Comparison of ENCODE assay signal across 8 cellular contexts in the genomic region with DNA sequence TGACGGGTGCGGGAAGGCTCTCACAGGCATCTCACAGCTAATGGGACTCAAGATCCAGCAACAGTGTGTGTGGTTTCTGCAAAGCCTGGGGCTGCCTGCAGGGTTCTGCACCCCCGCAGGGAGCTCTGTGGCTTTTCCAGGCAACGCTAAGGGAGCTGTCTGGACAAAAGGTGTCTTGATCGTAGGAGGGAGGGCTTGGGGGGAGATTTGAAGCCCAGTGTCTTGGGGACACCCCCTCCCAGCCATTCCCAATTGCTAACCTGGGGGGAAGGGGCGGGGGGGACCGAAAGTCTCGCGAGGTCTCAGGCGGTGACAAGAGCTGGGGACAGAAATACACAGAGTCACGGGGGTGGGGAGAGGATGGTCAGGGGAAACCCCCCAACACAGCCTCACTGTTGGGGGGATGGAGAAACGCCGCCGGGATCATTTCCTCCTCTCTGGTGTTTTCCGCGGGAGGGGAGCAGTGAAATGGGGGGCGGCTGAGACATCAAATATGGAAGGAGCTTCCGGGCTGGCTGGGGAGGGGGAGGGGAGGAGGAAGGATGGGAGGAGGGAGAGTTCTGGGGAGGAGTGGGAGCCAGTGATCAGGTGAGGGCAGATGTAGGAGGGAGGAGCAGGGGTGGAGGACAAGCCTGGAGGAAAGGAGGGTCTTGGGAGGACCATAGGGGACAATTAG.
DNase-seq lines count a peak whose midpoint lies in the region; ATAC-seq and TF ChIP-seq lines count a peak whose summit lies in the region.

No MANE protein-coding gene starts in this region.

- peaks cover 58% of the 10 kb centered on the region for H3K27me3 Mint-ChIP-seq in T-helper 1 cell treated with Interleukin-12 subunit alpha and Interleukin-12 subunit beta and Interleukin-4 antibody, amounts not matched to agents 30 μg/mL and 1 μg/mL, for 36 hours (ENCODE audit: low read depth)

- peaks cover 14% of the 10 kb centered on the region for H3K4me1 Mint-ChIP-seq in T-helper 1 cell treated with Interleukin-12 subunit alpha and Interleukin-12 subunit beta and Interleukin-4 antibody, amounts not matched to agents 30 μg/mL and 1 μg/mL, for 36 hours (ENCODE audit: low read depth)

- H3K4me3 ChIP-seq in HEK293 (ENCODE audit: low read depth, low read length) (peak overlapping the region; percentile 34), iPS-18c (ENCODE audit: insufficient read depth, low read depth, low read length) (peak overlapping the region; percentile 58; the same call in 1 of the 2 replicates)

- H3K4me3 Mint-ChIP-seq in T-helper 1 cell treated with Interleukin-12 subunit alpha and Interleukin-12 subunit beta and Interleukin-4 antibody, amounts not matched to agents 30 μg/mL and 1 μg/mL, for 36 hours: peak overlapping the region; percentile 81

- ATAC-seq in HG03159 (IDR thresholded peaks at IDR 0.05; ENCODE audit: unreplicated experiment): no peak
- ATAC-seq in HG03521 (IDR thresholded peaks at IDR 0.05; ENCODE audit: unreplicated experiment): no peak

- no peaks in the 10 kb centered on the region for H3K9me3 Mint-ChIP-seq in T-helper 1 cell treated with Interleukin-12 subunit alpha and Interleukin-12 subunit beta and Interleukin-4 antibody, amounts not matched to agents 30 μg/mL and 1 μg/mL, for 36 hours

- peaks cover 4% of the 10 kb centered on the region for H3K36me3 Mint-ChIP-seq in T-helper 1 cell treated with Interleukin-12 subunit alpha and Interleukin-12 subunit beta and Interleukin-4 antibody, amounts not matched to agents 30 μg/mL and 1 μg/mL, for 36 hours (ENCODE audit: low read depth)

- no peaks in the 10 kb centered on the region for H3K36me3 ChIP-seq in HEK293 (ENCODE audit: control insufficient read depth in 2 of 2, insufficient read depth in 1 of 2, low read length in 2 of 2)

- TF ChIP-seq CTCF in HEK293 (tag by site-specific recombination; IDR thresholded peaks at IDR 0.05): 0 out of 2 replicates have a peak, but pooled peaks have one; percentile 8

- H3K27ac Mint-ChIP-seq in T-helper 1 cell treated with Interleukin-12 subunit alpha and Interleukin-12 subunit beta and Interleukin-4 antibody, amounts not matched to agents 30 μg/mL and 1 μg/mL, for 36 hours: no peak overlapping the region

- no peaks in the 10 kb centered on the region for H3K9me3 ChIP-seq in HEK293 (ENCODE audit: control insufficient read depth, insufficient read depth, low read depth, low read length)
- H3K9me3 ChIP-seq in iPS-18c (ENCODE audit: control insufficient read depth, insufficient read depth, low read length): no peaks in the 10 kb centered on the region

- no peak overlapping the region; the same call in 1 of the 2 replicates for H3K27ac ChIP-seq in HEK293 (ENCODE audit: extremely low read depth, low read depth, low read length)

- H3K4me1 ChIP-seq in HEK293 (ENCODE audit: control insufficient read depth, insufficient read depth, low read length): peaks cover 9% of the 10 kb centered on the region

- DNase-seq in DMS153 treated with DMSO at 0.1 percent for 48 hours (lab: John Stamatoyannopoulos, UW; ENCODE audit: unreplicated experiment): peak; percentile 49
- no peak for DNase-seq in NCI-H524 treated with DMSO at 0.1 percent for 48 hours (lab: John Stamatoyannopoulos, UW)
- DNase-seq in AG08395 (ENCODE audit: low spot score): no peak

- POLR2A ChIA-PET in HEK293 (lab: Yijun Ruan, JAX): interaction anchor here (0.6 to 1.5 kb wide), 12 partner anchors 8 to 468 kb away, joined by 3 to 9 read pairs (median 4); partner anchors contain the start of genes KCNC3, MYH14 and POLD1

- CTCF ChIA-PET in HEK293 (lab: Yijun Ruan, JAX): interaction anchor here (0.6 to 1.5 kb wide), 7 partner anchors 9 to 330 kb away, joined by 3 to 6 read pairs (median 4); no protein-coding TSS in a partner anchor

TF ChIP-seq in HEK293, 187 proteins besides CTCF, POLR2A, EP300 and RAD21 (continues in another document):
- TF ChIP-seq ZNF157 (tag by site-specific recombination; IDR thresholded peaks at IDR 0.05) (no peak), ZBTB48 (tag by site-specific recombination; IDR thresholded peaks at IDR 0.05) (peak; percentile 20; the same call in 1 of the 2 replicates), ZNF843 (tag by site-specific recombination; IDR thresholded peaks at IDR 0.05) (peak; percentile 41; the same call in 1 of the 2 replicates), ZNF24 (tag by site-specific recombination; IDR thresholded peaks at IDR 0.05) (peak; percentile 63; the same call in 1 of the 2 replicates), ZNF16 (tag by site-specific recombination; IDR thresholded peaks at IDR 0.05; ENCODE audit: low read depth) (no peak), ZNF571 (tag by site-specific recombination; IDR thresholded peaks at IDR 0.05) (no peak), ZSCAN30 (tag by site-specific recombination; IDR thresholded peaks at IDR 0.05) (peak; percentile 15; the same call in 1 of the 2 replicates), ZNF777 (tag by site-specific recombination; IDR thresholded peaks at IDR 0.05; ENCODE audit: borderline replicate concordance) (no peak), SCRT1 (tag by site-specific recombination; IDR thresholded peaks at IDR 0.05; ENCODE audit: borderline replicate concordance) (peak; percentile 42; the same call in 1 of the 2 replicates), OVOL3 (tag by site-specific recombination; IDR thresholded peaks at IDR 0.05) (no peak), MEIS1 (CRISPR knock-in tag; IDR thresholded peaks at IDR 0.05; ENCODE audit: borderline replicate concordance) (no peak), ZNF121 (tag by site-specific recombination; IDR thresholded peaks at IDR 0.05) (no peak), ZFP41 (tag by site-specific recombination; IDR thresholded peaks at IDR 0.05; ENCODE audit: borderline replicate concordance) (no peak), SP2 (tag by site-specific recombination; IDR thresholded peaks at IDR 0.05) (peak; percentile 57; the same call in 1 of the 2 replicates), ZBTB8A (tag by site-specific recombination; IDR thresholded peaks at IDR 0.05) (no peak), ELK4 (IDR thresholded peaks at IDR 0.05; ENCODE audit: borderline replicate concordance, low read depth, low read length) (peak; percentile 57; the same call in 1 of the 2 replicates), ZNF600 (tag by site-specific recombination; IDR thresholded peaks at IDR 0.05) (no peak), IKZF3 (tag by site-specific recombination; IDR thresholded peaks at IDR 0.05) (no peak), ZNF362 (tag by site-specific recombination; IDR thresholded peaks at IDR 0.05) (no peak), ZNF707 (tag by site-specific recombination; IDR thresholded peaks at IDR 0.05) (no peak), ZNF785 (tag by site-specific recombination; IDR thresholded peaks at IDR 0.05) (peak; percentile 73; the same call in 1 of the 2 replicates), ZNF449 (tag by site-specific recombination; IDR thresholded peaks at IDR 0.05) (no peak), ZNF335 (tag by site-specific recombination; conservative IDR thresholded peaks at IDR 0.05) (peak; percentile 76), ZNF639 (tag by site-specific recombination; IDR thresholded peaks at IDR 0.05) (no peak)
